ENCODE assay signal across 8 cellular contexts in genomic region chr17:67246398-67246647, GRCh38. TPM values are rescaled to one million over a fixed set of nuclear protein-coding genes. Genes with fewer than 3 reads are reported as not detected.
DNase-seq lines count a peak whose midpoint lies in the region; ATAC-seq and TF ChIP-seq lines count a peak whose summit lies in the region.

No MANE protein-coding gene starts in this region.

- ATAC-seq in gastrocnemius medialis (no peak), GM21786 (IDR thresholded peaks at IDR 0.05; ENCODE audit: unreplicated experiment) (no peak)

- peak overlapping the region; percentile 80 for H3K4me2 ChIP-seq in GM23248 (ENCODE audit: unreplicated experiment)
- peak overlapping the region; percentile 99 for H3K4me2 ChIP-seq in SU-DHL-6 (ENCODE audit: low read depth, low read length, poor library complexity, severe bottlenecking)

- no peaks in the 10 kb centered on the region for H4K20me1 ChIP-seq in GM23248 (ENCODE audit: insufficient read depth)
- no peaks in the 10 kb centered on the region for H4K20me1 ChIP-seq in SU-DHL-6 (ENCODE audit: low read depth, low read length)

- H3K9me3 ChIP-seq in GM23248 (ENCODE audit: low read depth) (no peaks in the 10 kb centered on the region), SU-DHL-6 (ENCODE audit: insufficient read depth, low read length) (no peaks in the 10 kb centered on the region), gastrocnemius medialis (no peaks in the 10 kb centered on the region)

- intact Hi-C loops in gastrocnemius medialis (cut with DNase I; ENCODE audit: low total_unique reads), result loop anchor here (10.0 kb wide), 1 partner anchor 202 kb away; the partner anchor contains the start of gene CACNG1

- H3K9ac ChIP-seq in GM23248, result peak overlapping the region; percentile 86; the same call in 1 of the 2 replicates
- no peak overlapping the region for H3K9ac ChIP-seq in SU-DHL-6 (ENCODE audit: low read length)

- H3K79me2 ChIP-seq in GM23248 (ENCODE audit: insufficient read depth) (peaks cover 37% of the 10 kb centered on the region), SU-DHL-6 (ENCODE audit: insufficient read depth, low read length) (peaks cover 31% of the 10 kb centered on the region)

- H3K27me3 ChIP-seq in GM23248 (replicated peaks; ENCODE audit: insufficient read depth) (no peaks in the 10 kb centered on the region), SU-DHL-6 (ENCODE audit: low read length) (no peaks in the 10 kb centered on the region), gastrocnemius medialis (no peaks in the 10 kb centered on the region)

- H3K9me2 ChIP-seq in GM23248 (ENCODE audit: insufficient read depth) (no peaks in the 10 kb centered on the region), SU-DHL-6 (replicated peaks; ENCODE audit: insufficient read depth, low read length) (no peaks in the 10 kb centered on the region)

- H3K27ac ChIP-seq in GM23248 (no peak overlapping the region), SU-DHL-6 (ENCODE audit: low read depth, low read length) (no peak overlapping the region), gastrocnemius medialis (peak overlapping the region in 1 of 4 donors; percentile 98)

- H3K4me3 ChIP-seq in GM23248 (peak overlapping the region; percentile 79), SU-DHL-6 (ENCODE audit: insufficient read depth, low read length, poor library complexity, severe bottlenecking) (no peak overlapping the region), fibroblast of the aortic adventitia (ENCODE audit: low read depth, low read length) (peak overlapping the region; percentile 87), gastrocnemius medialis (peak overlapping the region; percentile 78 to 100 (median 88))

- H3F3A ChIP-seq in GM23248 (ENCODE audit: insufficient read depth) (peaks cover 11% of the 10 kb centered on the region), SU-DHL-6 (ENCODE audit: insufficient read depth) (peaks cover 8% of the 10 kb centered on the region; the same call in 1 of the 2 replicates)

- H2AFZ ChIP-seq in GM23248 (peak overlapping the region; percentile 95), SU-DHL-6 (ENCODE audit: low read depth, low read length, severe bottlenecking) (peak overlapping the region; percentile 99)

- in situ Hi-C loops in GM23248 (cut with MboI) (no loop called here), gastrocnemius medialis (cut with MboI; ENCODE audit: low sequenced_read_pairs in 4 of 4) (no loop called here)

- H3K4me1 ChIP-seq in GM23248 (ENCODE audit: insufficient read depth), result peaks cover 18% of the 10 kb centered on the region
- peaks cover 23 to 31% of the 10 kb centered on the region in 2 donors for H3K4me1 ChIP-seq in gastrocnemius medialis

- WGBS in GM23248 (ENCODE audit: low coverage in 1 of 2, low lambda C conversion rate in 2 of 2, missing lambda C conversion rate in 2 of 2), 2 experiments, result 77 to 79% methylated on average over 8 of the region's 8 CpGs

- TF ChIP-seq POLR2A in gastrocnemius medialis (IDR thresholded peaks at IDR 0.05), result no peak

- DNase-seq in GM23248 (no peak), fibroblast of the aortic adventitia (ENCODE audit: low read depth) (no peak), gastrocnemius medialis (no peak), foreskin melanocyte (no peak), DMS79 (lab: John Stamatoyannopoulos, UW) (no peak), kidney tubule cell (ENCODE audit: low spot score) (no peak)

- no peak for TF ChIP-seq CTCF in SU-DHL-6 (IDR thresholded peaks at IDR 0.05; ENCODE audit: insufficient read depth, low read length, poor library complexity, severe bottlenecking)
- no peak for TF ChIP-seq CTCF in fibroblast of the aortic adventitia (IDR thresholded peaks at IDR 0.05; ENCODE audit: insufficient read depth, low read length)
- no peak for TF ChIP-seq CTCF in gastrocnemius medialis (IDR thresholded peaks at IDR 0.05 in 4 of 5, conservative IDR thresholded peaks at IDR 0.05 in 1 of 5)

- H3K36me3 ChIP-seq in GM23248 (ENCODE audit: low read depth), result no peaks in the 10 kb centered on the region
- no peaks in the 10 kb centered on the region for H3K36me3 ChIP-seq in SU-DHL-6 (ENCODE audit: low read length)
- H3K36me3 ChIP-seq in gastrocnemius medialis, result no peaks in the 10 kb centered on the region

RNA-seq across cellular contexts. Expression of gene HELZ, which starts 1.3 kb away (rescaled TPM):
- total RNA-seq in GM23248 (2014; rRNA removed; shearing (Covaris generic)), result 23.9 and 31.0 TPM in 2 replicates
- polyA plus RNA-seq in GM23248 (2016; fragmentation: Nextera tagmentation; extraction: Ambion mirVana), result 23.2 and 25.4 TPM in 2 replicates
- total RNA-seq in fibroblast of the aortic adventitia (ENCODE audit: low replicate concordance), result 46.5 and 97.0 TPM in 2 replicates
- total RNA-seq in gastrocnemius medialis, result 10 to 100 TPM; 21.0 to 47.0 (median 38.9) TPM
